In the genomic region with DNA sequence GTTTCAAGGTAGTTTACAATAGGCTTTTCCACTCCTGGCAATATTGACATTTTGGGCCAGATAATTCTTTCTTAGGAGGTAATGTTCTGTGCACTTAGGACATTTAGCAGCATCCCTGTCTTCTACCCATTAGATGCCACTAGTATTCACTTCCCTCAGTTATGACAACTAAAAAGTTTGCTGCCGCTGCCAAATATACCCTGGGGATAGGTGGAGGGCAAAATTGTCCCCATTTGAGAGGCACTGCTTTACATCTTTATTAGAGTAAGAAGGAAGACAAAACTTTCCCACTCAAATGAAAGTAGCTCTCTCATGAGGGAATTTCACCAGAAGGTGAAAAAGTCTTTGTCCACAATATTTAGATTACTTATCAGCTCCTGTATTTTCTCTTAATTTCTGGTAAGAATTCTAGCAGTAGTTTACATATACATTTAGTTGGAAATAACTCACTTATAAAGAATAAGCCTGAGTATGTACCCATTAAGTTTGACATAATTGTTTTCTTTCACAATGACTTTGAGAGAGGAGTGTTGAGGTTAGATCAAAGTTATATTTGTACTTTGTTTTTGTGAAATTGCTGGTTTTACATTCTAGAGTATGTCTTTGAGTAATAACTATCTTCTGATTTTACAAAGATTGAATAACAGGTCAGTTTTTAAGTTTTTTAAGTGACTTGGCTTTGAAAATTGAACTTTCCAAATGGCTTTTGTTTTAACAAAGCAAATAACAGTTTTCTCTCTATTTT, we compare ENCODE assay signal across 13 cellular contexts.
DNase-seq lines count a peak whose midpoint lies in the region; ATAC-seq, FAIRE-seq and TF ChIP-seq lines count a peak whose summit lies in the region.
"Had no signal": no experiment of that assay in that cellular context is flagged by ENCODE, and none has a peak within 500 bp of the region (broad histone marks: within the 10 kb centered on the region; RNA-seq: fewer than 3 reads in every experiment).

No MANE protein-coding gene starts in this region.

- no peak overlapping the region for H3K27ac ChIP-seq in RWPE1
- H3K27ac ChIP-seq: stomach had no signal

- TF ChIP-seq CTCF in RWPE1 (conservative IDR thresholded peaks at IDR 0.05; ENCODE audit: low read depth) = no peak

- CTCF ChIA-PET in RWPE1 (lab: Yijun Ruan, JAX) = no interaction called here

- in situ Hi-C loops in KBM-7 (cut with MboI; ENCODE audit: low pct_unique_long_range_greater_than_20kb, low sequenced_read_pairs) = no loop called here

- POLR2A ChIA-PET in RWPE1 (lab: Yijun Ruan, JAX; ENCODE audit: low non-redundant PET) = no interaction called here

- DNase-seq in KBM-7 (no peak), NOMO-1 (lab: John Stamatoyannopoulos, UW; ENCODE audit: unreplicated experiment in 2 of 2) (no peak), RWPE1 (ENCODE audit: low spot score) (no peak)
- DNase-seq: cortex of kidney, H7, Karpas-422, stomach had no signal

- ATAC-seq in GM18867 (IDR thresholded peaks at IDR 0.05; ENCODE audit: unreplicated experiment) = peak; percentile 73
- peak; percentile 79 for ATAC-seq in HG02571 (IDR thresholded peaks at IDR 0.05; ENCODE audit: unreplicated experiment)
- peak; percentile 88 for ATAC-seq in HG03378 (IDR thresholded peaks at IDR 0.05; ENCODE audit: unreplicated experiment)
- ATAC-seq in GM21825 (IDR thresholded peaks at IDR 0.05; ENCODE audit: unreplicated experiment) = no peak

- FAIRE-seq in G401.6 (lab: Jason Lieb, UNC) = peak; percentile 78
- FAIRE-seq: RCC 7860 had no signal
